ENCODE assay signal across 1 cellular context in the genomic region with DNA sequence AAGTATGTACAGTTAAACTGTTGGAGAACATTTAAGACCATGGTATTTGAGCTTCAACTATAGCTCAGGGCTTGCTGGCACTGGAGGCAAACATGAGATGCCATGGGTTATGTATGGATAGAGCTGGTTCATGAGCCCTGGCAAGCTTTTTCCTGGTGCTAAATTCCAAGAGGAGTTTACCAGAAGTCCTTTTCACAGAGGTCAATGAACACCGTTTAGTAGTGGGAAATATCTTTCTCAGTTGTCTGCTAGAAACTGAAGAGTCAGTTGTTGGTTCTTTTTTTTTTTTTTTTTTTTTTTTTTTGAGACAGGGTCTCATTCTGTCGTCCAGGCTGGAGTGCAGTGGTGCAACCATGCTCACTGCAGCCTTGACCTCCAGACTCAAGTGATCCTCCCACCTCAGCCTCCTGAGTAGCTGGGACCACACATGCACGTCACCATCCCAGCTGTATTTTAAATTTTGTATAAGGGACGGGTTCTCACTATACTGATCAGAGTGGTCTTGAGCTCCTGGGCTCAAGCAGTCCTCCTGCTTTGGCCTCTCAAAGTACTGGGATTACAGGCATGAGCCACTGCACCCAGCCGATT.
TF ChIP-seq lines count a peak whose summit lies in the region.

No MANE protein-coding gene starts in this region.

TF ChIP-seq in H1, 55 proteins besides CTCF, POLR2A, EP300 and RAD21:
- TF ChIP-seq, protein P1, sequence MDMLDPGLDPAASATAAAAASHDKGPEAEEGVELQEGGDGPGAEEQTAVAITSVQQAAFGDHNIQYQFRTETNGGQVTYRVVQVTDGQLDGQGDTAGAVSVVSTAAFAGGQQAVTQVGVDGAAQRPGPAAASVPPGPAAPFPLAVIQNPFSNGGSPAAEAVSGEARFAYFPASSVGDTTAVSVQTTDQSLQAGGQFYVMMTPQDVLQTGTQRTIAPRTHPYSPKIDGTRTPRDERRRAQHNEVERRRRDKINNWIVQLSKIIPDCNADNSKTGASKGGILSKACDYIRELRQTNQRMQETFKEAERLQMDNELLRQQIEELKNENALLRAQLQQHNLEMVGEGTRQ (IDR thresholded peaks at IDR 0.05; ENCODE audit: low read length) = no peak
- TF ChIP-seq GABPA (IDR thresholded peaks at IDR 0.05; ENCODE audit: borderline replicate concordance, insufficient read depth, low read length) = no peak
